17 cellular contexts compared by ENCODE assay signal in genomic region chr3:102002056-102002455, GRCh38.
DNase-seq lines count a peak whose midpoint lies in the region; ATAC-seq lines count a peak whose summit lies in the region.
"Had no signal": no experiment of that assay in that cellular context is flagged by ENCODE, and none has a peak within 500 bp of the region (broad histone marks: within the 10 kb centered on the region; RNA-seq: fewer than 3 reads in every experiment).

No MANE protein-coding gene starts in this region.

- H3K27me3 Mint-ChIP-seq in stimulated activated memory B cell treated with anti-CD40 and anti-IgM and Interleukin-4, amounts not matched to agents 10 μg/mL and 1 μg/mL and 100 μg/mL, for 72 hours, result no peaks in the 10 kb centered on the region
- H3K27me3 Mint-ChIP-seq: B cell; CD4-positive, alpha-beta T cell had no signal

- no peak overlapping the region for H3K4me3 Mint-ChIP-seq in stimulated activated memory B cell treated with anti-CD40 and anti-IgM and Interleukin-4, amounts not matched to agents 10 μg/mL and 1 μg/mL and 100 μg/mL, for 72 hours
- H3K4me3 Mint-ChIP-seq: B cell; CD4-positive, alpha-beta T cell; GM23338 had no signal

- peak overlapping the region; percentile 4 for H3K27ac Mint-ChIP-seq in stimulated activated memory B cell treated with anti-CD40 and anti-IgM and Interleukin-4, amounts not matched to agents 10 μg/mL and 1 μg/mL and 100 μg/mL, for 72 hours
- H3K27ac Mint-ChIP-seq: B cell; CD4-positive, alpha-beta T cell; GM23338 had no signal

- no peaks in the 10 kb centered on the region for H3K9me3 Mint-ChIP-seq in stimulated activated memory B cell treated with anti-CD40 and anti-IgM and Interleukin-4, amounts not matched to agents 10 μg/mL and 1 μg/mL and 100 μg/mL, for 72 hours
- H3K9me3 Mint-ChIP-seq: CD4-positive, alpha-beta T cell had no signal

- peak; percentile 47 for ATAC-seq in GM18517 (IDR thresholded peaks at IDR 0.05; ENCODE audit: unreplicated experiment)
- peak; percentile 41 for ATAC-seq in HG02623 (IDR thresholded peaks at IDR 0.05; ENCODE audit: unreplicated experiment)
- peak; percentile 50 for ATAC-seq in HG03521 (IDR thresholded peaks at IDR 0.05; ENCODE audit: unreplicated experiment)
- no peak for ATAC-seq in stimulated activated memory B cell treated with anti-CD40 and anti-IgM and Interleukin-4, amounts not matched to agents 10 μg/mL and 1 μg/mL and 100 μg/mL, for 72 hours
- ATAC-seq: GM23338, K562 had no signal

- no peak for DNase-seq in activated CD4-positive, CD25-positive, alpha-beta regulatory T cell treated with anti-CD3 and anti-CD28 coated beads, Interleukin-2, amount 50 U/mL, for 72 hours
- no peak for DNase-seq in glomerular visceral epithelial cell (ENCODE audit: extremely low spot score)
- DNase-seq in NCI-H1092 treated with DMSO at 0.1 percent for 48 hours (lab: John Stamatoyannopoulos, UW), result no peak
- DNase-seq: C1 segment of cervical spinal cord; Calu3; CD4-positive, alpha-beta T cell; DMS 273 treated with DMSO at 0.1 percent for 48 hours; DMS79; H7; Karpas-422 had no signal

- no peaks in the 10 kb centered on the region for H3K36me3 Mint-ChIP-seq in stimulated activated memory B cell treated with anti-CD40 and anti-IgM and Interleukin-4, amounts not matched to agents 10 μg/mL and 1 μg/mL and 100 μg/mL, for 72 hours

- peaks cover 32% of the 10 kb centered on the region for H3K4me1 Mint-ChIP-seq in stimulated activated memory B cell treated with anti-CD40 and anti-IgM and Interleukin-4, amounts not matched to agents 10 μg/mL and 1 μg/mL and 100 μg/mL, for 72 hours
- H3K4me1 Mint-ChIP-seq: GM23338 had no signal
